21 cellular contexts compared by ENCODE assay signal in genomic region chr12:43317156-43317555, GRCh38.
DNase-seq lines count a peak whose midpoint lies in the region; ATAC-seq, FAIRE-seq and TF ChIP-seq lines count a peak whose summit lies in the region.
"Had no signal": no experiment of that assay in that cellular context is flagged by ENCODE, and none has a peak within 500 bp of the region (broad histone marks: within the 10 kb centered on the region; RNA-seq: fewer than 3 reads in every experiment).

No MANE protein-coding gene starts in this region.

- H4K20me1 ChIP-seq in GM23248 (ENCODE audit: insufficient read depth), result no peaks in the 10 kb centered on the region
- no peaks in the 10 kb centered on the region for H4K20me1 ChIP-seq in hepatocyte (ENCODE audit: insufficient read depth, poor library complexity, severe bottlenecking)

- DNase-seq in GM23248, result no peak
- DNase-seq in M059J (ENCODE audit: low read depth), result peak; percentile 4
- DNase-seq in hepatocyte (ENCODE audit: low spot score), result no peak
- no peak for DNase-seq in heart right ventricle
- DNase-seq in urothelium cell line (ENCODE audit: low spot score), result no peak
- no peak for DNase-seq in activated T-cell treated with anti-CD3 and anti-CD28 coated beads, Interleukin-2, amount 50 U/mL, for 1 hour
- DNase-seq in activated T-cell treated with anti-CD3 and anti-CD28 coated beads, Interleukin-2, amount 50 U/mL, for 24 hours, result no peak
- DNase-seq: AML-193; Caco-2; CD4-positive, alpha-beta T cell; GOT3; H7 had no signal

- no peaks in the 10 kb centered on the region for H3K9me3 ChIP-seq in GM23248 (ENCODE audit: low read depth)
- H3K9me3 ChIP-seq in hepatocyte (ENCODE audit: low read depth), result no peaks in the 10 kb centered on the region
- H3K9me3 ChIP-seq in heart right ventricle, result no peaks in the 10 kb centered on the region
- H3K9me3 ChIP-seq: A549, Caco-2 had no signal

- H3K4me3 ChIP-seq in GM23248, result no peak overlapping the region
- no peak overlapping the region for H3K4me3 ChIP-seq in hepatocyte
- H3K4me3 ChIP-seq in heart right ventricle, result no peak overlapping the region
- H3K4me3 ChIP-seq: A549 had no signal

- intact Hi-C loops in heart right ventricle (cut with DNase I), result no loop called here

- H3K27me3 ChIP-seq in GM23248 (replicated peaks; ENCODE audit: insufficient read depth) (no peaks in the 10 kb centered on the region), hepatocyte (no peaks in the 10 kb centered on the region), heart right ventricle (no peaks in the 10 kb centered on the region)

- no peak overlapping the region for H3K9ac ChIP-seq in GM23248

- H3K4me1 ChIP-seq in GM23248 (ENCODE audit: insufficient read depth) (peaks cover 9% of the 10 kb centered on the region), hepatocyte (ENCODE audit: insufficient read depth) (peaks cover 4% of the 10 kb centered on the region), heart right ventricle (no peaks in the 10 kb centered on the region)
- H3K4me1 ChIP-seq: A549, Caco-2 had no signal

- peaks cover 2% of the 10 kb centered on the region for H3K9me3 Mint-ChIP-seq in nephron
- no peaks in the 10 kb centered on the region for H3K9me3 Mint-ChIP-seq in activated T-cell treated with anti-CD3 and anti-CD28 coated beads, Interleukin-2, amount 50 U/mL, for 24 hours
- H3K9me3 Mint-ChIP-seq: CD4-positive, alpha-beta T cell had no signal

- no peaks in the 10 kb centered on the region for H3F3A ChIP-seq in GM23248 (ENCODE audit: insufficient read depth)

- peaks cover 30% of the 10 kb centered on the region for H3K4me1 Mint-ChIP-seq in nephron
- no peaks in the 10 kb centered on the region for H3K4me1 Mint-ChIP-seq in activated T-cell treated with anti-CD3 and anti-CD28 coated beads, Interleukin-2, amount 50 U/mL, for 24 hours (ENCODE audit: low read depth)

- H3K36me3 Mint-ChIP-seq in nephron (ENCODE audit: low read depth), result no peaks in the 10 kb centered on the region
- no peaks in the 10 kb centered on the region for H3K36me3 Mint-ChIP-seq in activated T-cell treated with anti-CD3 and anti-CD28 coated beads, Interleukin-2, amount 50 U/mL, for 24 hours (ENCODE audit: low read depth)

- H2AFZ ChIP-seq in GM23248 (0 out of 2 replicates have a peak overlapping the region, but pooled peaks have one; percentile 4), hepatocyte (no peak overlapping the region)

- no peaks in the 10 kb centered on the region for H3K9me2 ChIP-seq in GM23248 (ENCODE audit: insufficient read depth)
- H3K9me2 ChIP-seq in hepatocyte (replicated peaks; ENCODE audit: insufficient read depth), result no peaks in the 10 kb centered on the region

- in situ Hi-C loops in GM23248 (cut with MboI), result no loop called here

- H3K4me2 ChIP-seq in GM23248 (ENCODE audit: unreplicated experiment) (no peak overlapping the region), hepatocyte (no peak overlapping the region)
- H3K4me2 ChIP-seq: A549 had no signal

- no peaks in the 10 kb centered on the region for H3K79me2 ChIP-seq in GM23248 (ENCODE audit: insufficient read depth)
- H3K79me2 ChIP-seq in hepatocyte, result no peaks in the 10 kb centered on the region

- no peak for FAIRE-seq in urothelium cell line (lab: Jason Lieb, UNC)
- FAIRE-seq: A549, D721Med, G401.6, GM12892, GM18507 had no signal

- no peaks in the 10 kb centered on the region for H3K27me3 Mint-ChIP-seq in nephron (ENCODE audit: low read depth)
- H3K27me3 Mint-ChIP-seq in activated T-cell treated with anti-CD3 and anti-CD28 coated beads, Interleukin-2, amount 50 U/mL, for 24 hours, result no peaks in the 10 kb centered on the region
- H3K27me3 Mint-ChIP-seq: CD4-positive, alpha-beta T cell had no signal

- TF ChIP-seq CTCF in hepatocyte (IDR thresholded peaks at IDR 0.05; ENCODE audit: poor library complexity), result no peak
- no peak for TF ChIP-seq CTCF in nephron (IDR thresholded peaks at IDR 0.05; ENCODE audit: unreplicated experiment in 3 of 3)
- no peak for TF ChIP-seq CTCF in heart right ventricle (IDR thresholded peaks at IDR 0.05)

- 88 to 92% methylated on average over 3 of the region's 3 CpGs for WGBS in GM23248 (ENCODE audit: low coverage in 1 of 2, low lambda C conversion rate in 2 of 2, missing lambda C conversion rate in 2 of 2), 2 experiments
- WGBS in hepatocyte (ENCODE audit: low lambda C conversion rate, missing lambda C conversion rate), result 32% methylated on average over 3 of the region's 3 CpGs
- 86 to 87% methylated on average over 3 of the region's 3 CpGs for WGBS in heart right ventricle, 2 donors

- no peak for ATAC-seq in heart right ventricle
- ATAC-seq: A549, HCT116 had no signal

- H3K36me3 ChIP-seq in GM23248 (ENCODE audit: low read depth), result no peaks in the 10 kb centered on the region
- no peaks in the 10 kb centered on the region for H3K36me3 ChIP-seq in hepatocyte (replicated peaks; ENCODE audit: insufficient read depth, low read depth)
- no peaks in the 10 kb centered on the region for H3K36me3 ChIP-seq in heart right ventricle

- H3K27ac ChIP-seq in GM23248, result no peak overlapping the region
- H3K27ac ChIP-seq in hepatocyte, result peak overlapping the region; percentile 56
- no peak overlapping the region for H3K27ac ChIP-seq in heart right ventricle
- H3K27ac ChIP-seq: 22Rv1, A549, C4-2B had no signal

- H3K27ac Mint-ChIP-seq in nephron, result peak overlapping the region; percentile 87 to 93 (median 92)
- H3K27ac Mint-ChIP-seq in activated T-cell treated with anti-CD3 and anti-CD28 coated beads, Interleukin-2, amount 50 U/mL, for 24 hours, result no peak overlapping the region
- H3K27ac Mint-ChIP-seq: CD4-positive, alpha-beta T cell had no signal

- H3K4me3 Mint-ChIP-seq in nephron, result no peak overlapping the region
- no peak overlapping the region for H3K4me3 Mint-ChIP-seq in activated T-cell treated with anti-CD3 and anti-CD28 coated beads, Interleukin-2, amount 50 U/mL, for 24 hours
- H3K4me3 Mint-ChIP-seq: CD4-positive, alpha-beta T cell had no signal
